In genomic region chr17:81711814-81712467, GRCh38 we compare ENCODE assay signal across 1 cellular context.
TF ChIP-seq lines count a peak whose summit lies in the region.

SLC25A10 (plus strand) TSS chr17:81712284; CDS start chr17:81712427, 143 bp downstream.

TF ChIP-seq in HepG2, 621 proteins besides CTCF, POLR2A, EP300 and RAD21 (continued from another document and continues in another):
- TF ChIP-seq TCF7L2 (IDR thresholded peaks at IDR 0.05; ENCODE audit: low read depth, low read length): no peak
- TF ChIP-seq MAX (IDR thresholded peaks at IDR 0.05): peak; percentile 99
- TF ChIP-seq TARDBP (CRISPR knock-in tag; IDR thresholded peaks at IDR 0.05): peak; percentile 95
- TF ChIP-seq SMYD3 (CRISPR knock-in tag; IDR thresholded peaks at IDR 0.05): peak; percentile 95
- TF ChIP-seq YY1 (IDR thresholded peaks at IDR 0.05; ENCODE audit: insufficient read depth, insufficient replicate concordance, low read depth, low read length): peak; percentile 77
- no peak; the same call in 1 of the 2 replicates for TF ChIP-seq BRD4 (CRISPR knock-in tag; IDR thresholded peaks at IDR 0.05)
- TF ChIP-seq RFXAP (CRISPR knock-in tag; IDR thresholded peaks at IDR 0.05; ENCODE audit: borderline replicate concordance): peak; percentile 96; the same call in 1 of the 2 replicates
- TF ChIP-seq TAF15 (IDR thresholded peaks at IDR 0.05; ENCODE audit: low read depth, low read length, poor library complexity, severe bottlenecking): peak; percentile 91
- TF ChIP-seq DNMT3B (CRISPR knock-in tag; conservative IDR thresholded peaks at IDR 0.05): peak; percentile 85
- no peak for TF ChIP-seq SUZ12 (IDR thresholded peaks at IDR 0.05; ENCODE audit: low read depth, low read length)
- no peak for TF ChIP-seq SMC3 (IDR thresholded peaks at IDR 0.05; ENCODE audit: low read length)
- no peak for TF ChIP-seq NFRKB (IDR thresholded peaks at IDR 0.05)
- TF ChIP-seq ZMAT5 (CRISPR knock-in tag; IDR thresholded peaks at IDR 0.05; ENCODE audit: borderline replicate concordance, low read depth): peak; percentile 96; the same call in 1 of the 2 replicates
- 0 out of 2 replicates have a peak, but pooled peaks have one; percentile 81 for TF ChIP-seq CC2D1A (CRISPR knock-in tag; IDR thresholded peaks at IDR 0.05)
- peak; percentile 51 for TF ChIP-seq NFYB (CRISPR knock-in tag; IDR thresholded peaks at IDR 0.05)
- no peak for TF ChIP-seq U2AF1 (optimal IDR thresholded peaks at IDR 0.05; ENCODE audit: low read depth, low read length)
- peak; percentile 66; the same call in 1 of the 2 replicates for TF ChIP-seq AHDC1 (CRISPR knock-in tag; IDR thresholded peaks at IDR 0.05; ENCODE audit: borderline replicate concordance)
- TF ChIP-seq ZBTB14 (CRISPR knock-in tag; IDR thresholded peaks at IDR 0.05): peak; percentile 82
- peak; percentile 86 for TF ChIP-seq ZBTB34 (CRISPR knock-in tag; IDR thresholded peaks at IDR 0.05)
- peak; percentile 98 for TF ChIP-seq ZBTB2 (CRISPR knock-in tag; IDR thresholded peaks at IDR 0.05; ENCODE audit: low read depth)
- TF ChIP-seq ZNF746 (CRISPR knock-in tag; IDR thresholded peaks at IDR 0.05): peak; percentile 97
- peak; percentile 84 for TF ChIP-seq ZNF768 (CRISPR knock-in tag; IDR thresholded peaks at IDR 0.05)
- peak; percentile 98 for TF ChIP-seq ZSCAN20 (CRISPR knock-in tag; IDR thresholded peaks at IDR 0.05; ENCODE audit: borderline replicate concordance)
- TF ChIP-seq ETV5 (CRISPR knock-in tag; IDR thresholded peaks at IDR 0.05; ENCODE audit: borderline replicate concordance): peak; percentile 73
- TF ChIP-seq PTBP1 (IDR thresholded peaks at IDR 0.05; ENCODE audit: low read depth, low read length, poor library complexity, severe bottlenecking): no peak
- no peak for TF ChIP-seq SCMH1 (CRISPR knock-in tag; IDR thresholded peaks at IDR 0.05; ENCODE audit: borderline replicate concordance)
- TF ChIP-seq GABPB1 (CRISPR knock-in tag; IDR thresholded peaks at IDR 0.05): peak; percentile 89
- 0 out of 2 replicates have a peak, but pooled peaks have one; percentile 25 for TF ChIP-seq SP2 (CRISPR knock-in tag; IDR thresholded peaks at IDR 0.05)
- TF ChIP-seq ZNF83 (CRISPR knock-in tag; IDR thresholded peaks at IDR 0.05; ENCODE audit: borderline replicate concordance): peak; percentile 99
- peak; percentile 87; the same call in 1 of the 2 replicates for TF ChIP-seq ZNF318 (CRISPR knock-in tag; IDR thresholded peaks at IDR 0.05)
- TF ChIP-seq IKZF1 (IDR thresholded peaks at IDR 0.05): no peak
- TF ChIP-seq HHEX (CRISPR knock-in tag; IDR thresholded peaks at IDR 0.05): no peak
- no peak for TF ChIP-seq ZNF577 (CRISPR knock-in tag; IDR thresholded peaks at IDR 0.05; ENCODE audit: borderline replicate concordance, low read depth)
- peak; percentile 95 for TF ChIP-seq ZNF747 (CRISPR knock-in tag; IDR thresholded peaks at IDR 0.05; ENCODE audit: borderline replicate concordance)
- TF ChIP-seq JUNB (CRISPR knock-in tag; IDR thresholded peaks at IDR 0.05; ENCODE audit: borderline replicate concordance): peak; percentile 87; the same call in 1 of the 2 replicates
- TF ChIP-seq IRF2 (CRISPR knock-in tag; IDR thresholded peaks at IDR 0.05): peak; percentile 93
- TF ChIP-seq ZNF784 (CRISPR knock-in tag; IDR thresholded peaks at IDR 0.05; ENCODE audit: borderline replicate concordance): peak; percentile 92; the same call in 1 of the 2 replicates
- peak; percentile 95 for TF ChIP-seq DMAP1 (CRISPR knock-in tag; IDR thresholded peaks at IDR 0.05)
- TF ChIP-seq HIC2 (CRISPR knock-in tag; IDR thresholded peaks at IDR 0.05; ENCODE audit: low read depth): no peak
- peak; percentile 88; the same call in 1 of the 2 replicates for TF ChIP-seq ZNF460 (CRISPR knock-in tag; IDR thresholded peaks at IDR 0.05; ENCODE audit: borderline replicate concordance)
